In the genomic region with DNA sequence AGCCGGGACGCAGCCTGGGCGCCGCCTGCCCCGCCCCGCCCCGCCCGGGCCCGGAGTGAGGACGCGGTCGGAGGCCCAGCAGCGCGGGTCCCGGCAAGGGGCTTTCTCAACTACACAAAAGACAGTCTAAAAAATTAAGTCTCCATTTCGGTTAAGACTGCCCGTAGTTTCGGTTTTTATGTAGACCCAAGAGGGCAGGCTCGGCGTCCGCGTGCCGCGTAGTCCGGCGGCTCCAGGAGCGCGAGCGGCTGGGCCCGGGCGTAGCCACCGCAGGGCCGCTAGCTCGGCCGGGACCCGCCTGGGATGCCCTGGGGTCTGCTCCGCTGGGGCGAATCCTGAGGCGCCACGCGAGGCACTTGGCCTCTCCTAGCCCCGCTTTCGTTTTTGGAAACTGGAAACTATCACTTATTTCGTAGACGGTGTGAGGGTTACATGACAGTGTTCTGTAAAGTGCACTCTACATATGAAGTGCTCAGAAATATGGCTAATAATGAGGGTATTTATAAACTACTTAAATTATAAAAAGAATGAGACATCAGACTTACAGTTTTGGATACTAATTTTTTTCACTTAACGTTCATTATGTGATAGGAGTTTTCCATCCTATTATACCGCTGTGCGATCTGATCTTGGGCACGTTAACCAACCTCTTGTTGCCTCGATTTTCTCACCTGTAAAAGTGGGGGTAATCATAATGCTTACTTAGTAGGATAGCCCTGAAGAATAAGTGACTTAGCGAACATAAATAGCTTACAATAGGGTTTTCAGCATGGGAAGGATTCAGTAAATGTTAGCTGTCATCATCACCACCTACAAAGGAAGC, we compare ENCODE assay signal across 1 cellular context.
TF ChIP-seq lines count a peak whose summit lies in the region.

No MANE protein-coding gene starts in this region.

TF ChIP-seq in K562, 482 proteins besides CTCF, POLR2A, EP300 and RAD21 (continued from another document):
- TF ChIP-seq, protein P1, sequence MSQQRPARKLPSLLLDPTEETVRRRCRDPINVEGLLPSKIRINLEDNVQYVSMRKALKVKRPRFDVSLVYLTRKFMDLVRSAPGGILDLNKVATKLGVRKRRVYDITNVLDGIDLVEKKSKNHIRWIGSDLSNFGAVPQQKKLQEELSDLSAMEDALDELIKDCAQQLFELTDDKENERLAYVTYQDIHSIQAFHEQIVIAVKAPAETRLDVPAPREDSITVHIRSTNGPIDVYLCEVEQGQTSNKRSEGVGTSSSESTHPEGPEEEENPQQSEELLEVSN (IDR thresholded peaks at IDR 0.05; ENCODE audit: borderline replicate concordance in 1 of 2, extremely low read depth in 1 of 2, insufficient read depth in 1 of 2, insufficient read length in 1 of 2, low read depth in 1 of 2, low read length in 1 of 2, poor library complexity in 1 of 2, severe bottlenecking in 1 of 2), result peak in 1 of 2 experiments; percentile 31
